8 cellular contexts compared by ENCODE assay signal in genomic region chr1:232635778-232636356, GRCh38. TPM values are rescaled to one million over a fixed set of nuclear protein-coding genes. Genes with fewer than 3 reads are reported as not detected.
DNase-seq lines count a peak whose midpoint lies in the region; ATAC-seq, FAIRE-seq and TF ChIP-seq lines count a peak whose summit lies in the region.

No MANE protein-coding gene starts in this region.

- CTCF ChIA-PET in CD8-positive, alpha-beta T cell (lab: Charles Lee) = interaction anchor here (1.1 kb wide), 1 partner anchor 9 kb away, joined by 3 read pairs; no protein-coding TSS in a partner anchor

- no peak overlapping the region for H3K4me3 Mint-ChIP-seq in CD8-positive, alpha-beta T cell

- H3K27me3 ChIP-seq in CD8-positive, alpha-beta T cell (ENCODE audit: insufficient read depth, low read length) = no peaks in the 10 kb centered on the region
- no peaks in the 10 kb centered on the region for H3K27me3 ChIP-seq in body of pancreas
- no peaks in the 10 kb centered on the region for H3K27me3 ChIP-seq in tibial nerve

- FAIRE-seq in islet of Langerhans (lab: Jason Lieb, UNC) = peak; percentile 98

- TF ChIP-seq EP300 in tibial nerve (IDR thresholded peaks at IDR 0.05) = no peak

- intact Hi-C loops in CD8-positive, alpha-beta T cell (cut with DNase I, micrococcal nuclease) = loop anchor here (1.0 to 5.0 kb wide), 4 partner anchors 156 to 605 kb away; no protein-coding TSS in a partner anchor
- intact Hi-C loops in body of pancreas (cut with DNase I) = loop anchor here (10.0 kb wide), 2 partner anchors 309 to 389 kb away; no protein-coding TSS in a partner anchor

- POLR2A ChIA-PET in CD8-positive, alpha-beta T cell (lab: Charles Lee) = no interaction called here

- no peak overlapping the region for H3K4me3 ChIP-seq in CD8-positive, alpha-beta T cell (ENCODE audit: low read depth, low read length)
- H3K4me3 ChIP-seq in body of pancreas = no peak overlapping the region
- no peak overlapping the region for H3K4me3 ChIP-seq in tibial nerve

- peaks cover under 1% of the 10 kb centered on the region for H3K4me1 ChIP-seq in CD8-positive, alpha-beta T cell (ENCODE audit: insufficient read depth, low read length)
- H3K4me1 ChIP-seq in body of pancreas (peaks cover 2% of the 10 kb centered on the region), tibial nerve (peaks cover 0 to 4% (median 1%) of the 10 kb centered on the region in 4 donors)

- peaks cover 22% of the 10 kb centered on the region for H3K27me3 Mint-ChIP-seq in CD8-positive, alpha-beta T cell (ENCODE audit: low read depth)

- TF ChIP-seq POLR2A in body of pancreas (IDR thresholded peaks at IDR 0.05) (no peak), tibial nerve (IDR thresholded peaks at IDR 0.05) (no peak)

- no peak overlapping the region for H3K27ac ChIP-seq in CD8-positive, alpha-beta T cell (ENCODE audit: low read depth, low read length)
- H3K27ac ChIP-seq in body of pancreas = no peak overlapping the region
- no peak overlapping the region for H3K27ac ChIP-seq in tibial nerve

- no peaks in the 10 kb centered on the region for H3K36me3 Mint-ChIP-seq in CD8-positive, alpha-beta T cell

- H3K36me3 ChIP-seq in CD8-positive, alpha-beta T cell (ENCODE audit: insufficient read depth, low read length) = no peaks in the 10 kb centered on the region
- H3K36me3 ChIP-seq in body of pancreas (replicated peaks in 1 of 2; ENCODE audit: insufficient read depth in 1 of 2, low read depth in 2 of 2) = no peaks in the 10 kb centered on the region
- no peaks in the 10 kb centered on the region for H3K36me3 ChIP-seq in tibial nerve

- H3K9me3 Mint-ChIP-seq in CD8-positive, alpha-beta T cell = no peaks in the 10 kb centered on the region

- peak; percentile 87 for TF ChIP-seq CTCF in CD8-positive, alpha-beta T cell (IDR thresholded peaks at IDR 0.05)
- peak in 6 of 7 experiments; percentile 69 to 85 (median 74) for TF ChIP-seq CTCF in body of pancreas (IDR thresholded peaks at IDR 0.05)
- peak; percentile 71 to 82 (median 76) for TF ChIP-seq CTCF in tibial nerve (IDR thresholded peaks at IDR 0.05)

- DNase-seq in CD8-positive, alpha-beta T cell = no peak
- DNase-seq in NCI-H460 (ENCODE audit: extremely low read depth, low read depth) (peak; percentile 61), body of pancreas (no peak), tibial nerve (ENCODE audit: low spot score in 2 of 2) (no peak), ecto neural progenitor cell (ENCODE audit: low spot score) (no peak)

- ATAC-seq in CD8-positive, alpha-beta T cell = peak; percentile 71
- ATAC-seq in GM19043 (IDR thresholded peaks at IDR 0.05; ENCODE audit: low read depth, unreplicated experiment) (peak; percentile 66), HG03432 (IDR thresholded peaks at IDR 0.05; ENCODE audit: unreplicated experiment) (peak; percentile 73), body of pancreas (peak; percentile 68)

- no peaks in the 10 kb centered on the region for H3K9me3 ChIP-seq in CD8-positive, alpha-beta T cell (ENCODE audit: low read length)
- H3K9me3 ChIP-seq in body of pancreas (no peaks in the 10 kb centered on the region), tibial nerve (no peaks in the 10 kb centered on the region)

- H3K4me1 Mint-ChIP-seq in CD8-positive, alpha-beta T cell (ENCODE audit: low read depth) = peaks cover 2% of the 10 kb centered on the region

- H3K27ac Mint-ChIP-seq in CD8-positive, alpha-beta T cell = no peak overlapping the region

- WGBS in body of pancreas, 2 donors = 0% methylated on average over 3 of the region's 3 CpGs
- 0 to 1% methylated on average over 3 of the region's 3 CpGs for WGBS in tibial nerve, 2 donors

RNA-seq across cellular contexts. Expression of gene SIPA1L2, which starts 5.9 kb away (rescaled TPM):
- total RNA-seq in CD8-positive, alpha-beta T cell = 1 to 10 TPM; 2.1 to 2.2 TPM
- total RNA-seq in NCI-H460 (2014; rRNA removed; shearing (Covaris generic)) = 8.9 TPM in 2 replicates
- 5.0 and 6.0 TPM in 2 replicates for polyA plus RNA-seq in NCI-H460 (2014; cell fraction: nucleus; rRNA removed)
- total RNA-seq in body of pancreas = 1 to 10 TPM; 5.6 to 8.6 TPM
- total RNA-seq in tibial nerve = 10 to 100 TPM; 29.8 to 56.4 (median 40.7) TPM
